In the genomic region with DNA sequence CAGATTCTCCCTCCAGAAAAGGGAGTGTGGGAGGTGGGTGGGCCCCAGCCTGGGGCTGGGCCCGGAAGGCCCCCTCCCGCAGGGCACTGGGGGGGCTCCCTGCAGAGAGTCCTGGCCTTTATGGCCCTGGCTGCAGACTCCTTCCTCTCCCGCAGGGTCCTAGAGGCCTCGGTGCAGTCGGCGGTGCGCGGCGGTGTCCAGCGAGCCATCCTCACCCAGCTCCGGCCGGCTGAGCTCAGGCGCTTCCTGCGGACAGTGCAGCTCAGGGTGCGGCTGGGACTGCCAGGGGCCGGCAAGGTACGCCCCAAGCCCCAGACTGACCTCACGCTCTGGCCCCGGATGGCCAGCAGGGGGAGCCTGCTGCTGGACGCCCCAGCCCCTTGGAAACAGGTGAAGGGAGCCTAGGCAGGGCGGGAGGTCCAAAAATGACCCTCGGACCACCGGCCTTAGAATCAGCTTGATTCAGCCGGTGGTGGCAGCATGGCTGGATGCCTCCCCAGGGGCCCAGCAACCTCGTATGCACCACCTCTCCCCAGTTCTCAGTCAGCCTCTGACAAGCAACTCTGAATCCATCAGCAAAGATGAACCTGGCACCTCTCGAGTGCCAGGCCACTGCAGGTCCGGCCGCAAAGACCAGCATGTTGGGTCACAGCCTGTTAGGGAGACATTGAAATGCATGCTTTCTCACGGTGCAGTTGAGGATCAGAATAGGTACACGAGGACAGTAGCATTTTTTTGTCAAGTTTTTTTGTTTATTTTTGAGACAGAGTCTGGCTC, we compare ENCODE assay signal across 8 cellular contexts. TPM values are rescaled to one million over a fixed set of nuclear protein-coding genes. Genes with fewer than 3 reads are reported as not detected.
DNase-seq lines count a peak whose midpoint lies in the region; ATAC-seq, FAIRE-seq and TF ChIP-seq lines count a peak whose summit lies in the region.

No MANE protein-coding gene starts in this region.

- no peak overlapping the region for H3K27ac Mint-ChIP-seq in activated T-helper 1 cell treated with anti-CD3 and anti-CD28 coated beads, Interleukin-12 subunit alpha, Interleukin-12 subunit beta, Interleukin-2, Interleukin-4 antibody, amounts not matched to agents 30 ng/mL and 10 ng/mL and 1 ng/mL, durations not matched to agents 14 hours and 24 hours and 36 hours
- H3K27ac Mint-ChIP-seq in neural progenitor cell: peak overlapping the region; percentile 68

- H3K27me3 ChIP-seq in neural progenitor cell: no peaks in the 10 kb centered on the region

- H4K20me1 ChIP-seq in neural progenitor cell (ENCODE audit: low read depth): no peaks in the 10 kb centered on the region

- peaks cover 13% of the 10 kb centered on the region for H3F3A ChIP-seq in neural progenitor cell (ENCODE audit: low read depth)

- no peak for ATAC-seq in HG03342 (IDR thresholded peaks at IDR 0.05; ENCODE audit: unreplicated experiment)

- H3K4me3 ChIP-seq in foreskin fibroblast (ENCODE audit: low read depth in 1 of 2, low read length in 2 of 2): peak overlapping the region in 1 of 2 donors; percentile 15
- H3K4me3 ChIP-seq in neural progenitor cell: peak overlapping the region; percentile 21

- no peak overlapping the region for H3K9ac ChIP-seq in neural progenitor cell

- H3K4me1 ChIP-seq in neural progenitor cell: peaks cover 15% of the 10 kb centered on the region

- intact Hi-C loops in activated T-helper 1 cell treated with anti-CD3 and anti-CD28 coated beads, Interleukin-12 subunit alpha, Interleukin-12 subunit beta, Interleukin-2, Interleukin-4 antibody, amounts not matched to agents 30 ng/mL and 10 ng/mL and 1 ng/mL, durations not matched to agents 14 hours and 24 hours and 36 hours (cut with micrococcal nuclease): loop anchor here (1.0 kb wide), 1 partner anchor 20 kb away; a partner anchor contains a TSS

- no peaks in the 10 kb centered on the region for H3K36me3 Mint-ChIP-seq in activated T-helper 1 cell treated with anti-CD3 and anti-CD28 coated beads, Interleukin-12 subunit alpha, Interleukin-12 subunit beta, Interleukin-2, Interleukin-4 antibody, amounts not matched to agents 30 ng/mL and 10 ng/mL and 1 ng/mL, durations not matched to agents 14 hours and 24 hours and 36 hours (ENCODE audit: low read depth)
- H3K36me3 Mint-ChIP-seq in neural progenitor cell: no peaks in the 10 kb centered on the region

- H3K4me2 ChIP-seq in neural progenitor cell: peak overlapping the region; percentile 68

- no peaks in the 10 kb centered on the region for H3K36me3 ChIP-seq in neural progenitor cell

- H3K4me3 Mint-ChIP-seq in activated T-helper 1 cell treated with anti-CD3 and anti-CD28 coated beads, Interleukin-12 subunit alpha, Interleukin-12 subunit beta, Interleukin-2, Interleukin-4 antibody, amounts not matched to agents 30 ng/mL and 10 ng/mL and 1 ng/mL, durations not matched to agents 14 hours and 24 hours and 36 hours: no peak overlapping the region
- H3K4me3 Mint-ChIP-seq in neural progenitor cell: peak overlapping the region; percentile 48

- TF ChIP-seq POLR2A in GM12892 (IDR thresholded peaks at IDR 0.05; ENCODE audit: low read depth, low read length): no peak

- no peaks in the 10 kb centered on the region for H3K79me2 ChIP-seq in neural progenitor cell (ENCODE audit: low read depth)

- peak; percentile 83 for TF ChIP-seq CTCF in foreskin fibroblast (IDR thresholded peaks at IDR 0.05; ENCODE audit: low read depth, low read length)
- TF ChIP-seq CTCF in neural progenitor cell (IDR thresholded peaks at IDR 0.05): peak; percentile 88

- no peaks in the 10 kb centered on the region for H3K9me3 Mint-ChIP-seq in activated T-helper 1 cell treated with anti-CD3 and anti-CD28 coated beads, Interleukin-12 subunit alpha, Interleukin-12 subunit beta, Interleukin-2, Interleukin-4 antibody, amounts not matched to agents 30 ng/mL and 10 ng/mL and 1 ng/mL, durations not matched to agents 14 hours and 24 hours and 36 hours
- H3K9me3 Mint-ChIP-seq in neural progenitor cell: no peaks in the 10 kb centered on the region

- no peak overlapping the region for H3K27ac ChIP-seq in neural progenitor cell

- peak; percentile 57 for FAIRE-seq in GM12892 (lab: Jason Lieb, UNC)
- no peak for FAIRE-seq in urothelium cell line (lab: Jason Lieb, UNC)

- no peaks in the 10 kb centered on the region for H3K27me3 Mint-ChIP-seq in activated T-helper 1 cell treated with anti-CD3 and anti-CD28 coated beads, Interleukin-12 subunit alpha, Interleukin-12 subunit beta, Interleukin-2, Interleukin-4 antibody, amounts not matched to agents 30 ng/mL and 10 ng/mL and 1 ng/mL, durations not matched to agents 14 hours and 24 hours and 36 hours (ENCODE audit: insufficient read depth)
- peaks cover 4% of the 10 kb centered on the region for H3K27me3 Mint-ChIP-seq in neural progenitor cell (ENCODE audit: insufficient read depth, low read depth)

- DNase-seq in 8988T: peak; percentile 70
- peak; percentile 74 for DNase-seq in GM12892 (ENCODE audit: insufficient read length)
- peak; percentile 4 for DNase-seq in NCI-H146 treated with DMSO at 0.1 percent for 48 hours (lab: John Stamatoyannopoulos, UW; ENCODE audit: unreplicated experiment)
- DNase-seq in activated T-helper 1 cell treated with anti-CD3 and anti-CD28 coated beads, Interleukin-12 subunit alpha, Interleukin-12 subunit beta, Interleukin-2, Interleukin-4 antibody, amounts not matched to agents 30 ng/mL and 10 ng/mL and 1 ng/mL, durations not matched to agents 14 hours and 24 hours and 36 hours (ENCODE audit: low spot score): peak; percentile 21
- DNase-seq in foreskin fibroblast: peak in 1 of 2 donors; percentile 79
- DNase-seq in neural progenitor cell (ENCODE audit: low spot score): peak; percentile 90
- DNase-seq in urothelium cell line (ENCODE audit: low spot score): peak; percentile 70

- H3K9me3 ChIP-seq in neural progenitor cell (ENCODE audit: low read depth): no peaks in the 10 kb centered on the region

- H3K4me1 Mint-ChIP-seq in activated T-helper 1 cell treated with anti-CD3 and anti-CD28 coated beads, Interleukin-12 subunit alpha, Interleukin-12 subunit beta, Interleukin-2, Interleukin-4 antibody, amounts not matched to agents 30 ng/mL and 10 ng/mL and 1 ng/mL, durations not matched to agents 14 hours and 24 hours and 36 hours (ENCODE audit: low read depth): no peaks in the 10 kb centered on the region
- H3K4me1 Mint-ChIP-seq in neural progenitor cell: peaks cover 13% of the 10 kb centered on the region

- H2AFZ ChIP-seq in neural progenitor cell (replicated peaks): no peak overlapping the region

RNA-seq across cellular contexts. Expression of a gene that starts 20.6 kb away (rescaled TPM):
- polyA plus RNA-seq in GM12892 (2012; ENCODE audit: missing spikeins): 7.4 TPM
- total RNA-seq in activated T-helper 1 cell treated with anti-CD3 and anti-CD28 coated beads, Interleukin-12 subunit alpha, Interleukin-12 subunit beta, Interleukin-2, Interleukin-4 antibody, amounts not matched to agents 30 ng/mL and 10 ng/mL and 1 ng/mL, durations not matched to agents 14 hours and 24 hours and 36 hours: 18.1 and 21.4 TPM in 2 replicates
- total RNA-seq in neural progenitor cell (ENCODE audit: low replicate concordance): 7.0 and 14.3 TPM in 2 replicates

RNA-seq across cellular contexts. Expression of a gene that starts 20.8 kb away (rescaled TPM):
- polyA plus RNA-seq in GM12892 (2012; ENCODE audit: missing spikeins): 14.2 TPM
- total RNA-seq in activated T-helper 1 cell treated with anti-CD3 and anti-CD28 coated beads, Interleukin-12 subunit alpha, Interleukin-12 subunit beta, Interleukin-2, Interleukin-4 antibody, amounts not matched to agents 30 ng/mL and 10 ng/mL and 1 ng/mL, durations not matched to agents 14 hours and 24 hours and 36 hours: 11.2 and 14.3 TPM in 2 replicates
- total RNA-seq in neural progenitor cell (ENCODE audit: low replicate concordance): 10.3 and 15.6 TPM in 2 replicates

RNA-seq across cellular contexts. Expression of a gene that starts 23.2 kb away (rescaled TPM):
- 2.3 TPM for polyA plus RNA-seq in GM12892 (2012; ENCODE audit: missing spikeins)
- total RNA-seq in activated T-helper 1 cell treated with anti-CD3 and anti-CD28 coated beads, Interleukin-12 subunit alpha, Interleukin-12 subunit beta, Interleukin-2, Interleukin-4 antibody, amounts not matched to agents 30 ng/mL and 10 ng/mL and 1 ng/mL, durations not matched to agents 14 hours and 24 hours and 36 hours: not detected in 2 replicates
- 0.22 TPM in 1 of 2 replicates, not detected in the other for total RNA-seq in neural progenitor cell (ENCODE audit: low replicate concordance)

RNA-seq across cellular contexts. Expression of a gene that starts 49.2 kb away (rescaled TPM):
- polyA plus RNA-seq in GM12892 (2012; ENCODE audit: missing spikeins): 6.6 TPM
- 13.8 and 15.9 TPM in 2 replicates for total RNA-seq in activated T-helper 1 cell treated with anti-CD3 and anti-CD28 coated beads, Interleukin-12 subunit alpha, Interleukin-12 subunit beta, Interleukin-2, Interleukin-4 antibody, amounts not matched to agents 30 ng/mL and 10 ng/mL and 1 ng/mL, durations not matched to agents 14 hours and 24 hours and 36 hours
- 12.4 and 67.7 TPM in 2 replicates for total RNA-seq in neural progenitor cell (ENCODE audit: low replicate concordance)
